ENCODE assay signal across 28 cellular contexts in genomic region chr3:97999103-97999502, GRCh38. TPM values are rescaled to one million over a fixed set of nuclear protein-coding genes. Genes with fewer than 3 reads are reported as not detected.
"Had no signal": no experiment of that assay in that cellular context is flagged by ENCODE, and none has a peak within 500 bp of the region (broad histone marks: within the 10 kb centered on the region; RNA-seq: fewer than 3 reads in every experiment).

No MANE protein-coding gene starts in this region.

- H3K4me1 ChIP-seq: suprapubic skin, testis, thyroid gland, tibial artery, tibial nerve, transverse colon, upper lobe of left lung, upper lobe of right lung, uterus, vagina had no signal

- FAIRE-seq: urothelium cell line had no signal

- H3K36me3 ChIP-seq: stomach, suprapubic skin, thoracic aorta, thyroid gland, tibial artery, tibial nerve, transverse colon, upper lobe of left lung, upper lobe of right lung, uterus, vagina had no signal

- ATAC-seq: stimulated activated effector memory CD8-positive, alpha-beta T cell treated with anti-CD3 and anti-CD28 coated beads, Interleukin-12 subunit alpha, Interleukin-12 subunit beta, amount 100 ng/mL, for 72 hours; stimulated activated memory B cell treated with anti-CD40 and anti-IgM and Interleukin-4, amounts not matched to agents 10 μg/mL and 1 μg/mL and 100 μg/mL, for 72 hours; stimulated activated naive B cell treated with anti-CD40 and anti-IgM and Interleukin-4, amounts not matched to agents 10 μg/mL and 1 μg/mL and 100 μg/mL, for 72 hours; stimulated activated naive CD8-positive, alpha-beta T cell treated with anti-CD3 and anti-CD28 coated beads, Interleukin-15, amount 100 ng/mL, for 72 hours; stimulated activated naive CD8-positive, alpha-beta T cell treated with anti-CD3 and anti-CD28 coated beads, Interleukin-15, Interleukin-2, amounts not matched to agents 100 U/mL and 50 U/mL, for 24 hours; upper lobe of right lung had no signal

- H3K27ac ChIP-seq: stomach, suprapubic skin, testis, thoracic aorta, thyroid gland, tibial artery, tibial nerve, transverse colon, upper lobe of left lung, upper lobe of right lung, uterus, vagina had no signal

- DNase-seq: stimulated activated CD4-positive, alpha-beta T cell treated with anti-CD3 and anti-CD28 coated beads, Interleukin-2, amount 100 ng/mL, for 48 hours; stimulated activated CD4-positive, alpha-beta T cell treated with anti-CD3 and anti-CD28 coated beads, Interleukin-4, amount 100 ng/mL, for 1 hour; stimulated activated CD4-positive, alpha-beta T cell treated with anti-CD3 and anti-CD28 coated beads, Interleukin-4, amount 100 ng/mL, for 24 hours; stimulated activated CD4-positive, alpha-beta T cell treated with anti-CD3 and anti-CD28 coated beads, Interleukin-4, amount 100 ng/mL, for 4 hours; stimulated activated CD8-positive, alpha-beta memory T cell treated with anti-CD3 and anti-CD28 coated beads, Interleukin-4, amount 100 ng/mL, for 48 hours; stimulated activated naive B cell treated with anti-CD40 and anti-IgM and Interleukin-4, amounts not matched to agents 10 μg/mL and 1 μg/mL and 100 μg/mL, for 72 hours; stimulated activated naive CD4-positive, alpha-beta T cell; stimulated activated naive CD4-positive, alpha-beta T cell treated with Interleukin-2 at 50 U/mL for 16 hours; stimulated activated naive CD8-positive, alpha-beta T cell treated with anti-CD3 and anti-CD28 coated beads, Interleukin-15, amount 100 ng/mL, for 72 hours; stimulated activated naive CD8-positive, alpha-beta T cell treated with anti-CD3 and anti-CD28 coated beads, Interleukin-15, Interleukin-2, amounts not matched to agents 100 U/mL and 50 U/mL, for 24 hours; stomach; substantia nigra; testis; thyroid gland; tibial artery; transverse colon; trophoblast cell; upper lobe of left lung; upper lobe of right lung; uterus had no signal

- H3K27me3 ChIP-seq: stomach, suprapubic skin, testis, thyroid gland, tibial artery, tibial nerve, transverse colon, upper lobe of left lung, upper lobe of right lung, uterus, vagina had no signal

- H3K9me3 ChIP-seq: stomach, suprapubic skin, testis, thoracic aorta, thyroid gland, tibial artery, tibial nerve, transverse colon, upper lobe of left lung, upper lobe of right lung, uterus, vagina had no signal

- H3K4me3 ChIP-seq: stomach, suprapubic skin, testis, thoracic aorta, thyroid gland, tibial artery, tibial nerve, transverse colon, upper lobe of left lung, upper lobe of right lung, uterus, vagina had no signal

RNA-seq across cellular contexts. Expression of gene GABRR3, which starts 36.0 kb away (rescaled TPM):
- total RNA-seq: stomach, subcutaneous adipose tissue, suprapubic skin, thoracic aorta, tibial nerve, transverse colon, upper lobe of left lung, upper lobe of right lung, uterus, vagina had no signal
- polyA plus RNA-seq: stomach had no signal
